19 cellular contexts compared by ENCODE assay signal in genomic region chr12:112340983-112341840, GRCh38. TPM values are rescaled to one million over a fixed set of nuclear protein-coding genes. Genes with fewer than 3 reads are reported as not detected.
DNase-seq lines count a peak whose midpoint lies in the region; ATAC-seq and TF ChIP-seq lines count a peak whose summit lies in the region.
"Had no signal": no experiment of that assay in that cellular context is flagged by ENCODE, and none has a peak within 500 bp of the region (broad histone marks: within the 10 kb centered on the region; RNA-seq: fewer than 3 reads in every experiment).

No MANE protein-coding gene starts in this region.

- peaks cover 8% of the 10 kb centered on the region for H3K36me3 Mint-ChIP-seq in activated T-cell treated with anti-CD3 and anti-CD28 coated beads, Interleukin-2, amount 50 U/mL, for 4 hours (ENCODE audit: insufficient read depth)

- no TSS peak for BruUV-seq in PC-9 (replicated peaks; lab: Mats Ljungman, UMichigan)

- WGBS in gastroesophageal sphincter (ENCODE audit: low coverage in 1 of 2), 2 donors: 9 to 73% methylated on average over 1 to 5 of the region's 5 CpGs

- H3K27ac ChIP-seq in PC-9 (no peak overlapping the region), gastroesophageal sphincter (no peak overlapping the region)
- H3K27ac ChIP-seq: ascending aorta, esophagus muscularis mucosa, ovary, RWPE1, skin epidermis, upper lobe of right lung had no signal

- TF ChIP-seq CTCF in PC-9 (conservative IDR thresholded peaks at IDR 0.05): no peak
- TF ChIP-seq CTCF in gastroesophageal sphincter (IDR thresholded peaks at IDR 0.05): no peak

- H4K20me1 ChIP-seq in PC-9 (ENCODE audit: insufficient read depth): peaks cover 4% of the 10 kb centered on the region; the same call in 1 of the 2 replicates

- H3K9me3 ChIP-seq in PC-9 (ENCODE audit: insufficient read depth, low read depth): no peaks in the 10 kb centered on the region
- H3K9me3 ChIP-seq in gastroesophageal sphincter: no peaks in the 10 kb centered on the region
- H3K9me3 ChIP-seq: ascending aorta, esophagus muscularis mucosa, ovary, upper lobe of right lung had no signal

- peaks cover 10% of the 10 kb centered on the region; the same call in 1 of the 2 replicates for H3F3A ChIP-seq in PC-9 (ENCODE audit: insufficient read depth, low read depth)

- peak overlapping the region; percentile 21 for H3K4me2 ChIP-seq in PC-9

- H3K4me3 Mint-ChIP-seq in activated T-cell treated with anti-CD3 and anti-CD28 coated beads, Interleukin-2, amount 50 U/mL, for 4 hours: no peak overlapping the region
- H3K4me3 Mint-ChIP-seq: activated B cell treated with CpG ODN at 0.5 μM for 24 hours; dendritic cell treated with granulocyte-macrophage colony-stimulating factor and Interleukin-4, amounts not matched to agents 40 ng/mL and 50 ng/mL, for 4 days; stimulated activated naive B cell treated with anti-CD40 and anti-IgM and Interleukin-4, amounts not matched to agents 10 μg/mL and 1 μg/mL and 100 μg/mL, for 72 hours had no signal

- H3K79me2 ChIP-seq in PC-9 (ENCODE audit: low read depth): peaks cover 24% of the 10 kb centered on the region

- peak; percentile 56 for DNase-seq in DMS 273 (lab: John Stamatoyannopoulos, UW; ENCODE audit: unreplicated experiment)
- peak; percentile 47 for DNase-seq in NCI-H146 (lab: John Stamatoyannopoulos, UW)
- DNase-seq in PC-9: peak in 1 of 2 experiments; percentile 78
- DNase-seq in left lobe of liver (ENCODE audit: low spot score): no peak
- no peak for DNase-seq in NCI-H2227 (lab: John Stamatoyannopoulos, UW; ENCODE audit: unreplicated experiment)
- no peak for DNase-seq in NCI-H1930 (lab: John Stamatoyannopoulos, UW)
- no peak for DNase-seq in activated T-cell treated with anti-CD3 and anti-CD28 coated beads, Interleukin-2, amount 50 U/mL, for 4 hours
- DNase-seq: activated B cell treated with CpG ODN at 0.5 μM for 24 hours; ovary; stimulated activated naive B cell treated with anti-CD40 and anti-IgM and Interleukin-4, amounts not matched to agents 10 μg/mL and 1 μg/mL and 100 μg/mL, for 72 hours; T-helper 1 cell; upper lobe of right lung had no signal

- no peak for TF ChIP-seq EP300 in gastroesophageal sphincter (IDR thresholded peaks at IDR 0.05)

- H3K9me2 ChIP-seq in PC-9 (ENCODE audit: insufficient read depth): no peaks in the 10 kb centered on the region; the same call in 1 of the 2 replicates

- CTCF ChIA-PET in PC-9 (lab: Charles Lee): no interaction called here

- H3K4me1 ChIP-seq in PC-9 (replicated peaks; ENCODE audit: insufficient read depth) (peaks cover 17% of the 10 kb centered on the region), gastroesophageal sphincter (peaks cover 0 to 57% (median 4%) of the 10 kb centered on the region in 3 donors)
- H3K4me1 ChIP-seq: ascending aorta, upper lobe of right lung had no signal

- TF ChIP-seq POLR2A in gastroesophageal sphincter (IDR thresholded peaks at IDR 0.05): no peak

- peaks cover 31% of the 10 kb centered on the region for H3K4me1 Mint-ChIP-seq in activated T-cell treated with anti-CD3 and anti-CD28 coated beads, Interleukin-2, amount 50 U/mL, for 4 hours (ENCODE audit: low read depth)

- peak; percentile 71 for ATAC-seq in left lobe of liver
- ATAC-seq in activated T-cell treated with anti-CD3 and anti-CD28 coated beads, Interleukin-2, amount 50 U/mL, for 4 hours: no peak
- ATAC-seq in gastroesophageal sphincter: no peak
- ATAC-seq: HCT116; stimulated activated naive B cell treated with anti-CD40 and anti-IgM and Interleukin-4, amounts not matched to agents 10 μg/mL and 1 μg/mL and 100 μg/mL, for 72 hours; upper lobe of right lung had no signal

- H3K27me3 ChIP-seq in PC-9 (ENCODE audit: insufficient read depth, low read depth) (no peaks in the 10 kb centered on the region), gastroesophageal sphincter (no peaks in the 10 kb centered on the region)
- H3K27me3 ChIP-seq: ascending aorta, esophagus muscularis mucosa, ovary, upper lobe of right lung had no signal

- no peak overlapping the region for H2AFZ ChIP-seq in PC-9

- H3K27me3 Mint-ChIP-seq in activated T-cell treated with anti-CD3 and anti-CD28 coated beads, Interleukin-2, amount 50 U/mL, for 4 hours (ENCODE audit: low read depth): no peaks in the 10 kb centered on the region
- H3K27me3 Mint-ChIP-seq: activated B cell treated with CpG ODN at 0.5 μM for 24 hours; dendritic cell treated with granulocyte-macrophage colony-stimulating factor and Interleukin-4, amounts not matched to agents 40 ng/mL and 50 ng/mL, for 4 days; stimulated activated naive B cell treated with anti-CD40 and anti-IgM and Interleukin-4, amounts not matched to agents 10 μg/mL and 1 μg/mL and 100 μg/mL, for 72 hours had no signal

- intact Hi-C loops in PC-9 (cut with micrococcal nuclease; ENCODE audit: unreplicated experiment): no loop called here

- H3K4me3 ChIP-seq in PC-9 (no peak overlapping the region), gastroesophageal sphincter (no peak overlapping the region)
- H3K4me3 ChIP-seq: ascending aorta, esophagus muscularis mucosa, ovary, skin epidermis, upper lobe of right lung had no signal

- 0 out of 2 replicates have a peak, but pooled peaks cover 3% of the 10 kb centered on the region for H3K36me3 ChIP-seq in PC-9 (ENCODE audit: low read depth)
- peaks cover 0 to 4% of the 10 kb centered on the region in 2 donors for H3K36me3 ChIP-seq in gastroesophageal sphincter
- H3K36me3 ChIP-seq: esophagus muscularis mucosa, ovary, upper lobe of right lung had no signal

- POLR2A ChIA-PET in PC-9 (lab: Charles Lee; ENCODE audit: unreplicated experiment): no interaction called here

- no peaks in the 10 kb centered on the region for H3K9me3 Mint-ChIP-seq in activated T-cell treated with anti-CD3 and anti-CD28 coated beads, Interleukin-2, amount 50 U/mL, for 4 hours
- H3K9me3 Mint-ChIP-seq: activated B cell treated with CpG ODN at 0.5 μM for 24 hours; dendritic cell treated with granulocyte-macrophage colony-stimulating factor and Interleukin-4, amounts not matched to agents 40 ng/mL and 50 ng/mL, for 4 days had no signal

RNA-seq across cellular contexts. Expression of gene HECTD4, which starts 41.0 kb away (rescaled TPM):
- total RNA-seq in PC-9 (2021) (37.4 and 39.8 TPM in 2 replicates), left lobe of liver (34.8 TPM), gastroesophageal sphincter (10 to 100 TPM; 23.1 to 56.8 (median 42.3) TPM)
- total RNA-seq in activated T-cell treated with anti-CD3 and anti-CD28 coated beads, Interleukin-2, amount 50 U/mL, for 4 hours: 10 to 100 TPM; 17.4 to 22.4 (median 19.0) TPM

Comparison
In these comparisons a context has a peak if more than half of its experiments do, and no peak if none do; other contexts are left out.
1. DNase-seq: peak in DMS 273 (single experiment) and NCI-H146 (single experiment); none in left lobe of liver (single experiment), NCI-H2227 (single experiment), NCI-H1930 (0 of 2) and activated T-cell treated with anti-CD3 and anti-CD28 coated beads, Interleukin-2, amount 50 U/mL, for 4 hours (single experiment).